1 cellular context compared by ENCODE assay signal in genomic region chr12:6850796-6851152, GRCh38.
TF ChIP-seq lines count a peak whose summit lies in the region.

No MANE protein-coding gene starts in this region.

TF ChIP-seq in HepG2, 621 proteins besides CTCF, POLR2A, EP300 and RAD21 (continues in another document):
- TF ChIP-seq ETS1 (CRISPR knock-in tag; IDR thresholded peaks at IDR 0.05) (no peak), ZNF530 (CRISPR knock-in tag; IDR thresholded peaks at IDR 0.05; ENCODE audit: low read depth) (no peak), SALL1 (CRISPR knock-in tag; IDR thresholded peaks at IDR 0.05) (no peak), ZBTB7B (CRISPR knock-in tag; IDR thresholded peaks at IDR 0.05) (no peak), ZNF609 (CRISPR knock-in tag; IDR thresholded peaks at IDR 0.05; ENCODE audit: borderline replicate concordance) (no peak), GLI4 (CRISPR knock-in tag; IDR thresholded peaks at IDR 0.05; ENCODE audit: borderline replicate concordance) (0 out of 2 replicates have a peak, but pooled peaks have one; percentile 12), ATF7 (IDR thresholded peaks at IDR 0.05) (no peak), ATF7 (CRISPR knock-in tag; IDR thresholded peaks at IDR 0.05) (no peak), ZNF274 (CRISPR knock-in tag; IDR thresholded peaks at IDR 0.05) (0 out of 2 replicates have a peak, but pooled peaks have one; percentile 18), ZNF883 (CRISPR knock-in tag; IDR thresholded peaks at IDR 0.05; ENCODE audit: not compliant biosample characterization) (peak; percentile 18), MZF1 (CRISPR knock-in tag; IDR thresholded peaks at IDR 0.05; ENCODE audit: borderline replicate concordance) (no peak), ARNT (IDR thresholded peaks at IDR 0.05) (no peak), ZBTB4 (CRISPR knock-in tag; IDR thresholded peaks at IDR 0.05; ENCODE audit: borderline replicate concordance) (no peak), ZNF256 (CRISPR knock-in tag; conservative IDR thresholded peaks at IDR 0.05) (no peak), ZBTB49 (CRISPR knock-in tag; IDR thresholded peaks at IDR 0.05; ENCODE audit: borderline replicate concordance) (no peak), E2F5 (CRISPR knock-in tag; conservative IDR thresholded peaks at IDR 0.05) (no peak), ZNF543 (CRISPR knock-in tag; IDR thresholded peaks at IDR 0.05) (no peak), ZNF496 (CRISPR knock-in tag; IDR thresholded peaks at IDR 0.05; ENCODE audit: insufficient replicate concordance) (no peak), SPEN (CRISPR knock-in tag; IDR thresholded peaks at IDR 0.05; ENCODE audit: low read depth) (no peak), NRL (CRISPR knock-in tag; IDR thresholded peaks at IDR 0.05; ENCODE audit: borderline replicate concordance) (no peak), ATF2 (CRISPR knock-in tag; IDR thresholded peaks at IDR 0.05) (no peak), KAT2B (IDR thresholded peaks at IDR 0.05; ENCODE audit: borderline replicate concordance, low read depth, low read length) (no peak), FOXA3 (CRISPR knock-in tag; IDR thresholded peaks at IDR 0.05) (no peak), ZBTB8A (CRISPR knock-in tag; IDR thresholded peaks at IDR 0.05; ENCODE audit: borderline replicate concordance, low read depth) (no peak), KLF12 (CRISPR knock-in tag; IDR thresholded peaks at IDR 0.05; ENCODE audit: borderline replicate concordance) (no peak), RNF219 (CRISPR knock-in tag; IDR thresholded peaks at IDR 0.05) (no peak), ZFP36L2 (CRISPR knock-in tag; IDR thresholded peaks at IDR 0.05) (no peak), MXD1 (CRISPR knock-in tag; IDR thresholded peaks at IDR 0.05) (peak; percentile 16; the same call in 1 of the 2 replicates), ZBTB25 (CRISPR knock-in tag; IDR thresholded peaks at IDR 0.05) (0 out of 2 replicates have a peak, but pooled peaks have one; percentile 20), ZNF563 (CRISPR knock-in tag; IDR thresholded peaks at IDR 0.05) (peak; percentile 22; the same call in 1 of the 2 replicates), NPAS2 (CRISPR knock-in tag; IDR thresholded peaks at IDR 0.05; ENCODE audit: borderline replicate concordance) (no peak)
